In genomic region chr19:737591-738093, GRCh38 we compare ENCODE assay signal across 9 cellular contexts. TPM values are rescaled to one million over a fixed set of nuclear protein-coding genes. Genes with fewer than 3 reads are reported as not detected.
DNase-seq lines count a peak whose midpoint lies in the region; ATAC-seq, FAIRE-seq and TF ChIP-seq lines count a peak whose summit lies in the region.
"Had no signal": no experiment of that assay in that cellular context is flagged by ENCODE, and none has a peak within 500 bp of the region (broad histone marks: within the 10 kb centered on the region; RNA-seq: fewer than 3 reads in every experiment).

No MANE protein-coding gene starts in this region.

- H3K27ac Mint-ChIP-seq in WTC11 = no peak overlapping the region

- CTCF ChIA-PET in WTC11 (lab: Charles Lee) = interaction anchor here (0.8 to 1.8 kb wide), 6 partner anchors 29 to 154 kb away, joined by 3 to 5 read pairs (median 4); partner anchors contain the start of genes PALM and RNF126

- no peaks in the 10 kb centered on the region for H3K4me1 ChIP-seq in lower lobe of right lung

- DNase-seq in HK-2 (ENCODE audit: unreplicated experiment) (peak; percentile 38), WTC11 (ENCODE audit: low spot score) (peak; percentile 87), bronchial epithelial cell (ENCODE audit: low read depth) (no peak), lower lobe of right lung (peak; percentile 67), NCI-H1930 (lab: John Stamatoyannopoulos, UW) (no peak)
- peak; percentile 14 to 19 for DNase-seq in stimulated activated CD8-positive, alpha-beta memory T cell treated with anti-CD3 and anti-CD28 coated beads, Interleukin-4, amount 100 ng/mL, for 4 hours (ENCODE audit: low read depth in 2 of 2, low spot score in 1 of 2)

- H3K9me3 Mint-ChIP-seq in WTC11 = no peaks in the 10 kb centered on the region

- no peaks in the 10 kb centered on the region for H3K4me1 Mint-ChIP-seq in WTC11

- intact Hi-C loops in lower lobe of right lung (cut with DNase I) = no loop called here

- H3K9me3 ChIP-seq in lower lobe of right lung = no peaks in the 10 kb centered on the region

- H3K27me3 ChIP-seq in bronchial epithelial cell (ENCODE audit: control insufficient read depth, insufficient read depth, low read length) = no peaks in the 10 kb centered on the region
- no peaks in the 10 kb centered on the region for H3K27me3 ChIP-seq in lower lobe of right lung (ENCODE audit: low read depth)

- H3K4me3 Mint-ChIP-seq in WTC11 = no peak overlapping the region

- FAIRE-seq in bronchial epithelial cell (lab: Jason Lieb, UNC) = no peak

- H3K36me3 Mint-ChIP-seq in WTC11 = no peaks in the 10 kb centered on the region

- peak; percentile 87 for ATAC-seq in WTC11
- ATAC-seq in lower lobe of right lung = peak; percentile 64 to 74
- no peak for ATAC-seq in HG03196 (IDR thresholded peaks at IDR 0.05; ENCODE audit: unreplicated experiment)

- H3K36me3 ChIP-seq in bronchial epithelial cell (ENCODE audit: control insufficient read depth, insufficient read depth, low read length) (no peaks in the 10 kb centered on the region), lower lobe of right lung (peaks cover 13% of the 10 kb centered on the region)

- H3K4me3 ChIP-seq in bronchial epithelial cell (ENCODE audit: low read depth, low read length) (no peak overlapping the region), lower lobe of right lung (no peak overlapping the region)

- no peaks in the 10 kb centered on the region for H3K27me3 Mint-ChIP-seq in WTC11 (ENCODE audit: low read depth)

- peak; percentile 76 for TF ChIP-seq CTCF in C4-2B (conservative IDR thresholded peaks at IDR 0.05)
- TF ChIP-seq CTCF in WTC11 (IDR thresholded peaks at IDR 0.05) = peak; percentile 48; the same call in 1 of the 2 replicates
- peak; percentile 70 for TF ChIP-seq CTCF in bronchial epithelial cell (IDR thresholded peaks at IDR 0.05; ENCODE audit: insufficient read depth, low read length, severe bottlenecking)
- TF ChIP-seq CTCF in lower lobe of right lung (IDR thresholded peaks at IDR 0.05) = peak; percentile 56

- POLR2A ChIA-PET in WTC11 (lab: Charles Lee) = no interaction called here

- H3K27ac ChIP-seq in C4-2B = no peak overlapping the region
- H3K27ac ChIP-seq in lower lobe of right lung = no peak overlapping the region

TF ChIP-seq in WTC11, 78 proteins besides CTCF, POLR2A, EP300 and RAD21:
- TF ChIP-seq ZNF138 (CRISPR knock-in tag; conservative IDR thresholded peaks at IDR 0.05) (no peak), ZNF671 (CRISPR knock-in tag; IDR thresholded peaks at IDR 0.05) (no peak), CREM (CRISPR knock-in tag; IDR thresholded peaks at IDR 0.05) (no peak), HMGA2 (CRISPR knock-in tag; IDR thresholded peaks at IDR 0.05) (no peak), SMAD4 (CRISPR knock-in tag; IDR thresholded peaks at IDR 0.05) (no peak), SP1 (CRISPR knock-in tag; conservative IDR thresholded peaks at IDR 0.05) (peak; percentile 44), MLX (CRISPR knock-in tag; IDR thresholded peaks at IDR 0.05) (no peak), GTF2I (CRISPR knock-in tag; conservative IDR thresholded peaks at IDR 0.05) (peak; percentile 97), ATF1 (CRISPR knock-in tag; IDR thresholded peaks at IDR 0.05) (no peak)
- TF ChIP-seq, protein P1, sequence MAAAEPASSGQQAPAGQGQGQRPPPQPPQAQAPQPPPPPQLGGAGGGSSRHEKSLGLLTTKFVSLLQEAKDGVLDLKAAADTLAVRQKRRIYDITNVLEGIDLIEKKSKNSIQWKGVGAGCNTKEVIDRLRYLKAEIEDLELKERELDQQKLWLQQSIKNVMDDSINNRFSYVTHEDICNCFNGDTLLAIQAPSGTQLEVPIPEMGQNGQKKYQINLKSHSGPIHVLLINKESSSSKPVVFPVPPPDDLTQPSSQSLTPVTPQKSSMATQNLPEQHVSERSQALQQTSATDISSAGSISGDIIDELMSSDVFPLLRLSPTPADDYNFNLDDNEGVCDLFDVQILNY (CRISPR knock-in tag; IDR thresholded peaks at IDR 0.05) = no peak

RNA-seq across cellular contexts. Expression of gene MISP, which starts 13.3 kb away (rescaled TPM):
- 0.66 to 0.78 TPM (median 0.70 TPM) in 3 replicates for total RNA-seq in WTC11 (2021)
- total RNA-seq in bronchial epithelial cell = 105 and 138 TPM in 2 replicates
- total RNA-seq in lower lobe of right lung = 8.9 TPM
- total RNA-seq: pulmonary artery endothelial cell had no signal

RNA-seq across cellular contexts. Expression of gene PALM, which starts 28.9 kb away (rescaled TPM):
- total RNA-seq in WTC11 (2021) = 17.7 to 25.6 TPM (median 22.1 TPM) in 3 replicates
- total RNA-seq in bronchial epithelial cell = under 0.01 and 0.26 TPM in 2 replicates
- 37.0 TPM for total RNA-seq in lower lobe of right lung

RNA-seq across cellular contexts. Expression of gene PRSS57, which starts 42.4 kb away (rescaled TPM):
- total RNA-seq in WTC11 (2021) (not detected in 3 replicates), bronchial epithelial cell (not detected in 2 replicates), lower lobe of right lung (not detected)

RNA-seq across cellular contexts. Expression of gene PTBP1, which starts 59.6 kb away (rescaled TPM):
- total RNA-seq in WTC11 (2021) (663 to 692 TPM (median 680 TPM) in 3 replicates), bronchial epithelial cell (99.0 TPM in 2 replicates), lower lobe of right lung (254 TPM)

Comparison
In these comparisons a context has a peak if more than half of its experiments do, and no peak if none do; other contexts are left out.
1. DNase-seq: peak in HK-2 (single experiment), WTC11 (single experiment), lower lobe of right lung (single experiment) and stimulated activated CD8-positive, alpha-beta memory T cell treated with anti-CD3 and anti-CD28 coated beads, Interleukin-4, amount 100 ng/mL, for 4 hours (2 of 2); none in bronchial epithelial cell (single experiment) and NCI-H1930 (0 of 2).
2. RNA of gene MISP, which starts 13.3 kb away (total RNA-seq): 105 to 138 TPM in bronchial epithelial cell; 8.9 TPM in lower lobe of right lung (single experiment) and 0.66 to 0.78 TPM in WTC11; every median in the first group is over 10 times any median in the second.
3. RNA of gene PALM, which starts 28.9 kb away (total RNA-seq): 37.0 TPM in lower lobe of right lung (single experiment) and 17.7 to 25.6 TPM in WTC11; under 0.01 to 0.26 TPM in bronchial epithelial cell; every median in the first group is over 10 times any median in the second.
4. Peak in every context shown above with its lines, with median percentiles within 50 percentile points of each other: CTCF ChIP-seq.